Comparison of ENCODE assay signal across 8 cellular contexts in genomic region chr21:33268736-33269441, GRCh38. TPM values are rescaled to one million over a fixed set of nuclear protein-coding genes. Genes with fewer than 3 reads are reported as not detected.
DNase-seq lines count a peak whose midpoint lies in the region; ATAC-seq and TF ChIP-seq lines count a peak whose summit lies in the region.

No MANE protein-coding gene starts in this region.

- peak; percentile 93 for DNase-seq in Calu3
- DNase-seq in SHP77 (lab: John Stamatoyannopoulos, UW), result peak; percentile 86 to 90
- DNase-seq in stimulated activated effector memory CD8-positive, alpha-beta T cell treated with anti-CD3 and anti-CD28 coated beads, Interleukin-12 subunit alpha, Interleukin-12 subunit beta, amount 100 ng/mL, for 72 hours (ENCODE audit: low spot score in 2 of 2), result no peak
- DNase-seq in SKM-1 treated with dmso at 0.1 percent for 144 hours (lab: John Stamatoyannopoulos, UW; ENCODE audit: unreplicated experiment), result no peak
- no peak for DNase-seq in NOMO-1 treated with DMSO at 0.1 percent for 48 hours (lab: John Stamatoyannopoulos, UW; ENCODE audit: unreplicated experiment)

- BruUV-seq in Calu3 (replicated peaks; lab: Mats Ljungman, UMichigan), result no TSS peak

- H3K27ac Mint-ChIP-seq in Calu3 (ENCODE audit: unreplicated experiment), result peak overlapping the region; percentile 63
- peak overlapping the region; percentile 93 for H3K27ac Mint-ChIP-seq in dendritic cell treated with granulocyte-macrophage colony-stimulating factor and Interleukin-4, amounts not matched to agents 40 ng/mL and 50 ng/mL, for 4 days
- peak overlapping the region; percentile 98 for H3K27ac Mint-ChIP-seq in stimulated activated effector memory CD8-positive, alpha-beta T cell treated with anti-CD3 and anti-CD28 coated beads, Interleukin-12 subunit alpha, Interleukin-12 subunit beta, amount 100 ng/mL, for 72 hours

- H3K36me3 Mint-ChIP-seq in Calu3 (ENCODE audit: insufficient read depth, unreplicated experiment), result peaks cover 35% of the 10 kb centered on the region
- peaks cover 91% of the 10 kb centered on the region for H3K36me3 Mint-ChIP-seq in dendritic cell treated with granulocyte-macrophage colony-stimulating factor and Interleukin-4, amounts not matched to agents 40 ng/mL and 50 ng/mL, for 4 days (ENCODE audit: low read depth)
- H3K36me3 Mint-ChIP-seq in stimulated activated effector memory CD8-positive, alpha-beta T cell treated with anti-CD3 and anti-CD28 coated beads, Interleukin-12 subunit alpha, Interleukin-12 subunit beta, amount 100 ng/mL, for 72 hours, result peaks cover 55% of the 10 kb centered on the region

- CTCF ChIA-PET in Calu3 (lab: Charles Lee), result interaction anchor here (0.6 to 2.4 kb wide), 2 partner anchors 64 to 69 kb away, joined by 4 to 8 read pairs; no protein-coding TSS in a partner anchor

- peaks cover 55% of the 10 kb centered on the region for H3K4me1 Mint-ChIP-seq in Calu3 (ENCODE audit: low read depth, unreplicated experiment)
- peaks cover 76% of the 10 kb centered on the region for H3K4me1 Mint-ChIP-seq in dendritic cell treated with granulocyte-macrophage colony-stimulating factor and Interleukin-4, amounts not matched to agents 40 ng/mL and 50 ng/mL, for 4 days (ENCODE audit: low read depth)
- H3K4me1 Mint-ChIP-seq in stimulated activated effector memory CD8-positive, alpha-beta T cell treated with anti-CD3 and anti-CD28 coated beads, Interleukin-12 subunit alpha, Interleukin-12 subunit beta, amount 100 ng/mL, for 72 hours, result peaks cover 59% of the 10 kb centered on the region

- intact Hi-C loops in Calu3 (cut with micrococcal nuclease; ENCODE audit: unreplicated experiment), result loop anchor here (2.0 to 10.0 kb wide), 2 partner anchors 56 to 68 kb away; partner anchors contain the start of gene IFNAR1
- intact Hi-C loops in dendritic cell treated with granulocyte-macrophage colony-stimulating factor and Interleukin-4, amounts not matched to agents 40 ng/mL and 50 ng/mL, for 4 days (cut with micrococcal nuclease), result loop anchor here (5.0 to 10.0 kb wide), 2 partner anchors 37 to 56 kb away; partner anchors contain the start of gene IFNAR1

- H3K27me3 Mint-ChIP-seq in Calu3 (ENCODE audit: unreplicated experiment), result no peaks in the 10 kb centered on the region
- H3K27me3 Mint-ChIP-seq in dendritic cell treated with granulocyte-macrophage colony-stimulating factor and Interleukin-4, amounts not matched to agents 40 ng/mL and 50 ng/mL, for 4 days, result no peaks in the 10 kb centered on the region

- peak overlapping the region; percentile 22 for H3K4me3 Mint-ChIP-seq in Calu3 (ENCODE audit: low read depth, unreplicated experiment)
- no peak overlapping the region for H3K4me3 Mint-ChIP-seq in dendritic cell treated with granulocyte-macrophage colony-stimulating factor and Interleukin-4, amounts not matched to agents 40 ng/mL and 50 ng/mL, for 4 days
- peak overlapping the region; percentile 99 for H3K4me3 Mint-ChIP-seq in stimulated activated effector memory CD8-positive, alpha-beta T cell treated with anti-CD3 and anti-CD28 coated beads, Interleukin-12 subunit alpha, Interleukin-12 subunit beta, amount 100 ng/mL, for 72 hours

- no peak for TF ChIP-seq CTCF in Calu3 (IDR thresholded peaks at IDR 0.05; ENCODE audit: unreplicated experiment)

- ATAC-seq in GM19438 (IDR thresholded peaks at IDR 0.05; ENCODE audit: low read depth, unreplicated experiment) (peak; percentile 61), HG03442 (IDR thresholded peaks at IDR 0.05; ENCODE audit: unreplicated experiment) (peak; percentile 55)
- peak; percentile 60 for ATAC-seq in stimulated activated effector memory CD8-positive, alpha-beta T cell treated with anti-CD3 and anti-CD28 coated beads, Interleukin-12 subunit alpha, Interleukin-12 subunit beta, amount 100 ng/mL, for 72 hours

- H3K9me3 Mint-ChIP-seq in Calu3 (ENCODE audit: low read depth, unreplicated experiment), result no peaks in the 10 kb centered on the region
- no peaks in the 10 kb centered on the region for H3K9me3 Mint-ChIP-seq in dendritic cell treated with granulocyte-macrophage colony-stimulating factor and Interleukin-4, amounts not matched to agents 40 ng/mL and 50 ng/mL, for 4 days
- no peaks in the 10 kb centered on the region for H3K9me3 Mint-ChIP-seq in stimulated activated effector memory CD8-positive, alpha-beta T cell treated with anti-CD3 and anti-CD28 coated beads, Interleukin-12 subunit alpha, Interleukin-12 subunit beta, amount 100 ng/mL, for 72 hours

RNA-seq across cellular contexts. Expression of gene IL10RB, which starts 2.7 kb away (rescaled TPM):
- total RNA-seq in Calu3 (2022), result 16.0 and 18.2 TPM in 2 replicates

RNA-seq across cellular contexts. Expression of gene IFNAR2, which starts 39.2 kb away (rescaled TPM):
- 25.5 and 31.0 TPM in 2 replicates for total RNA-seq in Calu3 (2022)

RNA-seq across cellular contexts. Expression of gene IFNAR1, which starts 55.9 kb away (rescaled TPM):
- 32.1 and 35.2 TPM in 2 replicates for total RNA-seq in Calu3 (2022)

Comparison
In these comparisons a context has a peak if more than half of its experiments do, and no peak if none do; other contexts are left out.
1. DNase-seq: peak in Calu3 (single experiment) and SHP77 (2 of 2); none in stimulated activated effector memory CD8-positive, alpha-beta T cell treated with anti-CD3 and anti-CD28 coated beads, Interleukin-12 subunit alpha, Interleukin-12 subunit beta, amount 100 ng/mL, for 72 hours (0 of 2), SKM-1 treated with dmso at 0.1 percent for 144 hours (single experiment) and NOMO-1 treated with DMSO at 0.1 percent for 48 hours (single experiment).
2. Peak in every context shown above with its lines, with median percentiles within 50 percentile points of each other: H3K27ac Mint-ChIP-seq and ATAC-seq.